ENCODE assay signal across 23 cellular contexts in genomic region chr22:45696227-45696626, GRCh38. TPM values are rescaled to one million over a fixed set of nuclear protein-coding genes. Genes with fewer than 3 reads are reported as not detected.
DNase-seq lines count a peak whose midpoint lies in the region; ATAC-seq, FAIRE-seq and TF ChIP-seq lines count a peak whose summit lies in the region.
"Had no signal": no experiment of that assay in that cellular context is flagged by ENCODE, and none has a peak within 500 bp of the region (broad histone marks: within the 10 kb centered on the region; RNA-seq: fewer than 3 reads in every experiment).

No MANE protein-coding gene starts in this region.

- H3K9me3 ChIP-seq in HepG2 (ENCODE audit: low read length), result no peaks in the 10 kb centered on the region
- H3K9me3 ChIP-seq: pancreas, Peyer's patch, sigmoid colon, stomach, upper lobe of left lung had no signal

- H3K27me3 Mint-ChIP-seq in CD14-positive monocyte (ENCODE audit: low read depth in 3 of 3), result peaks cover 0 to 4% (median 0%) of the 10 kb centered on the region in 3 donors
- no peaks in the 10 kb centered on the region for H3K27me3 Mint-ChIP-seq in memory B cell

- TF ChIP-seq EP300 in HepG2 (IDR thresholded peaks at IDR 0.05; ENCODE audit: low read depth in 2 of 2, low read length in 2 of 2) (no peak), HepG2 (CRISPR knock-in tag; IDR thresholded peaks at IDR 0.05; ENCODE audit: borderline replicate concordance) (no peak)

- H3K36me3 ChIP-seq in H7 (replicated peaks; ENCODE audit: control insufficient read depth, insufficient read depth, low read length) (peaks cover 8% of the 10 kb centered on the region), HepG2 (replicated peaks in 1 of 2; ENCODE audit: control insufficient read depth in 1 of 2, insufficient read depth in 2 of 2, low read length in 2 of 2) (peaks cover 15 to 50% of the 10 kb centered on the region in 2 experiments)

- intact Hi-C loops in CD14-positive monocyte (cut with micrococcal nuclease) (no loop called here), HepG2 (cut with micrococcal nuclease; ENCODE audit: unreplicated experiment) (no loop called here)

- WGBS in HepG2 (ENCODE audit: low lambda C conversion rate), result over 99% methylated on average over 6 of the region's 6 CpGs

- H2AFZ ChIP-seq in HepG2 (ENCODE audit: low read length), result no peak overlapping the region

- no peak overlapping the region for H3K4me2 ChIP-seq in HepG2 (ENCODE audit: low read depth, low read length)

- no peak for TF ChIP-seq RAD21 in HepG2 (CRISPR knock-in tag; IDR thresholded peaks at IDR 0.05)

- H3K9ac ChIP-seq in HepG2 (ENCODE audit: insufficient read depth, low read depth, low read length), result no peak overlapping the region

- no peak for FAIRE-seq in HepG2 (lab: Jason Lieb, UNC)
- FAIRE-seq: colon, D721Med, pancreas, TTC549 had no signal

- peaks cover 8% of the 10 kb centered on the region; the same call in 1 of the 2 replicates for H3K4me1 ChIP-seq in HepG2 (ENCODE audit: insufficient read depth, low read length)
- H3K4me1 ChIP-seq: pancreas, Peyer's patch had no signal

- H3K27me3 ChIP-seq in H7 (ENCODE audit: control insufficient read depth, insufficient read depth, low read length), result no peaks in the 10 kb centered on the region
- no peaks in the 10 kb centered on the region for H3K27me3 ChIP-seq in HepG2 (ENCODE audit: control insufficient read depth in 1 of 2, insufficient read depth in 2 of 2, low read length in 2 of 2)
- H3K27me3 ChIP-seq: pancreas, Peyer's patch, sigmoid colon, stomach, upper lobe of left lung had no signal

- ATAC-seq in memory B cell (ENCODE audit: low read depth), result peak; percentile 78
- no peak for ATAC-seq in HG02759 (IDR thresholded peaks at IDR 0.05; ENCODE audit: unreplicated experiment)
- ATAC-seq in HepG2, result no peak
- ATAC-seq: pancreas had no signal

- H3K27ac ChIP-seq in HepG2 (ENCODE audit: extremely low read length, insufficient read depth, low read length), result no peak overlapping the region
- H3K27ac ChIP-seq: pancreas, Peyer's patch, sigmoid colon, stomach, upper lobe of left lung had no signal

- H3K4me3 ChIP-seq in NB4 (ENCODE audit: low read depth, low read length) (no peak overlapping the region), H7 (ENCODE audit: insufficient read depth, low read depth, low read length) (no peak overlapping the region), HepG2 (replicated peaks in 1 of 3; ENCODE audit: insufficient read depth in 1 of 3, low read depth in 2 of 3, low read length in 3 of 3) (no peak overlapping the region)
- H3K4me3 ChIP-seq: lung, pancreas, Peyer's patch, sigmoid colon, stomach, upper lobe of left lung had no signal

- TF ChIP-seq CTCF in CD14-positive monocyte (IDR thresholded peaks at IDR 0.05), result no peak
- no peak for TF ChIP-seq CTCF in GM13976 (IDR thresholded peaks at IDR 0.05; ENCODE audit: borderline replicate concordance, control extremely low read depth, extremely low read depth, insufficient read depth, missing control alignments)
- TF ChIP-seq CTCF in NB4 (IDR thresholded peaks at IDR 0.05; ENCODE audit: low read depth, low read length), result no peak
- TF ChIP-seq CTCF in HepG2 (CRISPR knock-in tag; IDR thresholded peaks at IDR 0.05), result no peak

- peak overlapping the region; percentile 2 to 50 for H3K4me3 Mint-ChIP-seq in CD14-positive monocyte
- H3K4me3 Mint-ChIP-seq in memory B cell, result peak overlapping the region; percentile 6
- H3K4me3 Mint-ChIP-seq: endodermal cell had no signal

- no TSS peak for BruUV-seq in HepG2 (replicated peaks; lab: Mats Ljungman, UMichigan)

- DNase-seq in CD14-positive monocyte (ENCODE audit: low spot score) (no peak), GM13976 (ENCODE audit: low spot score) (peak; percentile 76), NB4 (ENCODE audit: low read depth) (peak; percentile 17), memory B cell (ENCODE audit: low spot score in 2 of 2) (no peak), medulla oblongata (ENCODE audit: extremely low spot score) (no peak), H7 (no peak), HepG2 (ENCODE audit: low spot score) (no peak)
- DNase-seq: activated CD4-positive, alpha-beta T cell treated with anti-CD3 and anti-CD28 coated beads, Interleukin-2, amount 50 U/mL, for 4 hours; activated naive CD4-positive, alpha-beta T cell treated with anti-CD3 and anti-CD28 coated beads, Interleukin-2, amount 50 U/mL, for 16 hours; endodermal cell; GF-D8; NCI-H1417; NCI-H526 treated with DMSO at 0.1 percent for 48 hours; pancreas; Peyer's patch; sigmoid colon; stomach; upper lobe of left lung had no signal

- no peak for TF ChIP-seq POLR2A in NB4 (IDR thresholded peaks at IDR 0.05; ENCODE audit: extremely low read depth, insufficient read length)
- TF ChIP-seq POLR2A in HepG2 (IDR thresholded peaks at IDR 0.05; ENCODE audit: insufficient read depth in 1 of 2, low read depth in 2 of 2, low read length in 2 of 2), result no peak

- no peaks in the 10 kb centered on the region for H3K9me3 Mint-ChIP-seq in CD14-positive monocyte
- H3K9me3 Mint-ChIP-seq in memory B cell, result no peaks in the 10 kb centered on the region
- H3K9me3 Mint-ChIP-seq: endodermal cell had no signal

- CTCF ChIA-PET in HepG2 (lab: Yijun Ruan, JAX; ENCODE audit: low intra/inter-chr PET ratio, low total read pairs), result no interaction called here

- POLR2A ChIA-PET in HepG2 (lab: Yijun Ruan, JAX), result no interaction called here

- peaks cover 15% of the 10 kb centered on the region for H3K79me2 ChIP-seq in HepG2 (ENCODE audit: insufficient read depth, low read length)

- H4K20me1 ChIP-seq in HepG2 (ENCODE audit: insufficient read depth, low read length), result no peaks in the 10 kb centered on the region; the same call in 1 of the 2 replicates

- peaks cover 2% of the 10 kb centered on the region for H3K4me1 Mint-ChIP-seq in CD14-positive monocyte
- peaks cover 7% of the 10 kb centered on the region for H3K4me1 Mint-ChIP-seq in memory B cell

- peak overlapping the region in 3 of 7 donors; percentile 10 to 70 (median 42) for H3K27ac Mint-ChIP-seq in CD14-positive monocyte
- peak overlapping the region; percentile 43 for H3K27ac Mint-ChIP-seq in memory B cell
- H3K27ac Mint-ChIP-seq: endodermal cell had no signal

- in situ Hi-C loops in GM13976 (cut with MboI; ENCODE audit: low sequenced_read_pairs, unreplicated experiment), result no loop called here
- in situ Hi-C loops in HepG2 (cut with HindIII; ENCODE audit: extremely low pct_ligation_motif_present, low pct_unique_long_range_greater_than_20kb), result no loop called here

- H3K36me3 Mint-ChIP-seq in CD14-positive monocyte (peaks cover 60 to 96% of the 10 kb centered on the region in 2 donors), memory B cell (peaks cover 28% of the 10 kb centered on the region)

TF ChIP-seq in HepG2, 621 proteins besides CTCF, POLR2A, EP300 and RAD21 (continues in another document):
- TF ChIP-seq MTF1 (CRISPR knock-in tag; IDR thresholded peaks at IDR 0.05), result no peak
- TF ChIP-seq, protein P1, sequence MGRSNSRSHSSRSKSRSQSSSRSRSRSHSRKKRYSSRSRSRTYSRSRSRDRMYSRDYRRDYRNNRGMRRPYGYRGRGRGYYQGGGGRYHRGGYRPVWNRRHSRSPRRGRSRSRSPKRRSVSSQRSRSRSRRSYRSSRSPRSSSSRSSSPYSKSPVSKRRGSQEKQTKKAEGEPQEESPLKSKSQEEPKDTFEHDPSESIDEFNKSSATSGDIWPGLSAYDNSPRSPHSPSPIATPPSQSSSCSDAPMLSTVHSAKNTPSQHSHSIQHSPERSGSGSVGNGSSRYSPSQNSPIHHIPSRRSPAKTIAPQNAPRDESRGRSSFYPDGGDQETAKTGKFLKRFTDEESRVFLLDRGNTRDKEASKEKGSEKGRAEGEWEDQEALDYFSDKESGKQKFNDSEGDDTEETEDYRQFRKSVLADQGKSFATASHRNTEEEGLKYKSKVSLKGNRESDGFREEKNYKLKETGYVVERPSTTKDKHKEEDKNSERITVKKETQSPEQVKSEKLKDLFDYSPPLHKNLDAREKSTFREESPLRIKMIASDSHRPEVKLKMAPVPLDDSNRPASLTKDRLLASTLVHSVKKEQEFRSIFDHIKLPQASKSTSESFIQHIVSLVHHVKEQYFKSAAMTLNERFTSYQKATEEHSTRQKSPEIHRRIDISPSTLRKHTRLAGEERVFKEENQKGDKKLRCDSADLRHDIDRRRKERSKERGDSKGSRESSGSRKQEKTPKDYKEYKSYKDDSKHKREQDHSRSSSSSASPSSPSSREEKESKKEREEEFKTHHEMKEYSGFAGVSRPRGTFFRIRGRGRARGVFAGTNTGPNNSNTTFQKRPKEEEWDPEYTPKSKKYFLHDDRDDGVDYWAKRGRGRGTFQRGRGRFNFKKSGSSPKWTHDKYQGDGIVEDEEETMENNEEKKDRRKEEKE (IDR thresholded peaks at IDR 0.05), result no peak
- TF ChIP-seq ZNF703 (CRISPR knock-in tag; IDR thresholded peaks at IDR 0.05; ENCODE audit: borderline replicate concordance), result no peak
- no peak for TF ChIP-seq ARID2 (CRISPR knock-in tag; IDR thresholded peaks at IDR 0.05; ENCODE audit: borderline replicate concordance)

RNA-seq across cellular contexts. Expression of gene ATXN10, which starts 24.6 kb away (rescaled TPM):
- 100 to 1,000 TPM in 1 of 2 donors, 10 to 100 TPM in 1; 92.4 to 106 TPM for polyA plus RNA-seq in CD14-positive monocyte
- total RNA-seq in H7 (2014; rRNA removed; shearing (Covaris generic)), result 62.7 and 65.8 TPM in 2 replicates
- 60.1 and 136 TPM in 2 replicates for total RNA-seq in HepG2 (2016; rRNA removed; fragmentation: Illumina TruSeq; extraction: Trizol)
- total RNA-seq in HepG2 (2016; cell fraction: cytosol; rRNA removed; fragmentation: Illumina TruSeq; extraction: Trizol; ENCODE audit: low read depth), result 427 and 465 TPM in 2 replicates
- 62.2 and 127 TPM in 2 replicates for total RNA-seq in HepG2 (2016; cell fraction: insoluble cytoplasmic fraction; rRNA removed; fragmentation: Illumina TruSeq; extraction: Trizol)
- 131 and 135 TPM in 2 replicates for total RNA-seq in HepG2 (2016; cell fraction: membrane; rRNA removed; fragmentation: Illumina TruSeq; extraction: Trizol)
- total RNA-seq in HepG2 (2016; cell fraction: nucleus; rRNA removed; fragmentation: Illumina TruSeq; extraction: Trizol), result 67.8 and 78.6 TPM in 2 replicates
- 162 and 194 TPM in 2 replicates for polyA plus RNA-seq in HepG2 (2011; rRNA removed)
- 81.2 and 134 TPM in 2 replicates for polyA plus RNA-seq in HepG2 (2011; cell fraction: cytosol; rRNA removed)
- 23.1 and 30.4 TPM in 2 replicates for polyA plus RNA-seq in HepG2 (2011; cell fraction: nucleus; rRNA removed)
- 126 and 155 TPM in 2 replicates for polyA plus RNA-seq in HepG2 (2012)
- polyA plus RNA-seq in HepG2 (2016; cell fraction: cytosol; fragmentation: Illumina TruSeq; extraction: Trizol; ENCODE audit: low read depth), result 16.3 and 18.9 TPM in 2 replicates
- polyA plus RNA-seq in HepG2 (2016; cell fraction: insoluble cytoplasmic fraction; fragmentation: Illumina TruSeq; extraction: Trizol; ENCODE audit: low read depth), result 227 and 248 TPM in 2 replicates
- 22.8 and 26.0 TPM in 2 replicates for polyA plus RNA-seq in HepG2 (2016; cell fraction: membrane; fragmentation: Illumina TruSeq; extraction: Trizol; ENCODE audit: low read depth)
- polyA plus RNA-seq in HepG2 (2016; cell fraction: nucleus; fragmentation: Illumina TruSeq; extraction: Trizol; ENCODE audit: insufficient read depth, low read depth), result 96.5 and 111 TPM in 2 replicates
- 126 and 271 TPM in 2 replicates for polyA minus RNA-seq in HepG2 (2011; rRNA and poly(A)+ RNA removed; ENCODE audit: low replicate concordance)
- polyA minus RNA-seq in HepG2 (2011; cell fraction: cytosol; rRNA and poly(A)+ RNA removed), result 105 and 118 TPM in 2 replicates
- polyA minus RNA-seq in HepG2 (2011; cell fraction: nucleus; rRNA and poly(A)+ RNA removed), result 95.1 and 136 TPM in 2 replicates

Comparison
In these comparisons a context has a peak if more than half of its experiments do, and no peak if none do; other contexts are left out.
1. DNase-seq: peak in GM13976 (single experiment) and NB4 (single experiment); none in CD14-positive monocyte (single experiment), memory B cell (0 of 2), medulla oblongata (single experiment), H7 (single experiment) and HepG2 (single experiment).